In the genomic region with DNA sequence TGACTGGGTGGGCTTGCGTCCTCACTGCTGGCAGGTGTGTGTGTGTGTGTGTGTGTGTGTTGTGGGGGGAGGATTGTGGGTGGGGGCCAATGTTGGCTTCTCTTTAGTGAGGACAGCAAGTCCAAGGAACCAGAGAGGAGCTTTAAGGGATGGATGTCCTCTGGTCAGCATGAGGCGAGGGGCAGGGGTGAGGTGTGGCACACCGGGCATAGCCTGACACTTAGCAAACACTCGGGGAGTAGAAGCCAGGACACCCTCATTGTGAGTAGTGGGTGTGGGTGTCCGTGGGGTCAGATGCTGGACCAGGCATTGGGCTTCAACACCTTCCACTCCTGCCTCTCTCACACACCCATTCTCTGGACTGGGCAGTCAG, we compare ENCODE assay signal across 1 cellular context.
TF ChIP-seq lines count a peak whose summit lies in the region.

No MANE protein-coding gene starts in this region.

TF ChIP-seq in H1, 55 proteins besides CTCF, POLR2A, EP300 and RAD21:
- no peak for TF ChIP-seq HDAC2 (IDR thresholded peaks at IDR 0.05; ENCODE audit: borderline replicate concordance in 1 of 2, low read depth in 2 of 2, low read length in 2 of 2)
- TF ChIP-seq RFX5 (IDR thresholded peaks at IDR 0.05; ENCODE audit: borderline replicate concordance, low read depth, low read length), result no peak
- no peak for TF ChIP-seq TEAD4 (IDR thresholded peaks at IDR 0.05; ENCODE audit: low read depth, low read length)
- no peak for TF ChIP-seq TAF1 (IDR thresholded peaks at IDR 0.05; ENCODE audit: low read depth, low read length)
- TF ChIP-seq, protein P1, sequence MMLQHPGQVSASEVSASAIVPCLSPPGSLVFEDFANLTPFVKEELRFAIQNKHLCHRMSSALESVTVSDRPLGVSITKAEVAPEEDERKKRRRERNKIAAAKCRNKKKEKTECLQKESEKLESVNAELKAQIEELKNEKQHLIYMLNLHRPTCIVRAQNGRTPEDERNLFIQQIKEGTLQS (IDR thresholded peaks at IDR 0.05; ENCODE audit: insufficient read depth, low read depth, low read length), result no peak
- TF ChIP-seq KDM5A (IDR thresholded peaks at IDR 0.05; ENCODE audit: low read length), result no peak
